17 cellular contexts compared by ENCODE assay signal in genomic region chr12:42125372-42125767, GRCh38. TPM values are rescaled to one million over a fixed set of nuclear protein-coding genes. Genes with fewer than 3 reads are reported as not detected.
DNase-seq lines count a peak whose midpoint lies in the region; ATAC-seq and TF ChIP-seq lines count a peak whose summit lies in the region.
"Had no signal": no experiment of that assay in that cellular context is flagged by ENCODE, and none has a peak within 500 bp of the region (broad histone marks: within the 10 kb centered on the region; RNA-seq: fewer than 3 reads in every experiment).

No MANE protein-coding gene starts in this region.

- H3K4me1 ChIP-seq in endocrine pancreas (ENCODE audit: control insufficient read depth, insufficient read depth, low read length), result peaks cover 11% of the 10 kb centered on the region

- peak overlapping the region; percentile 76 for H3K4me3 ChIP-seq in endocrine pancreas (ENCODE audit: control insufficient read depth, insufficient read depth, low read length)
- H3K4me3 ChIP-seq: breast epithelium, smooth muscle cell had no signal

- no peaks in the 10 kb centered on the region for H3K9me3 Mint-ChIP-seq in natural killer cell
- H3K9me3 Mint-ChIP-seq in natural killer cell treated with Interleukin-12 subunit alpha and Interleukin-12 subunit beta and Interleukin-15 and Interleukin-18, amount 100 ng/mL, for 72 hours, result no peaks in the 10 kb centered on the region
- H3K9me3 Mint-ChIP-seq: activated naive CD4-positive, alpha-beta T cell treated with anti-CD3 and anti-CD28 coated beads, Interleukin-2, amount 50 U/mL, for 72 hours; immature natural killer cell; stimulated activated naive CD8-positive, alpha-beta T cell treated with anti-CD3 and anti-CD28 coated beads, Interleukin-15, Interleukin-2, amounts not matched to agents 100 ng/mL and 50 ng/mL, for 24 hours had no signal

- peak; percentile 32 to 57 (median 57) for ATAC-seq in natural killer cell
- no peak for ATAC-seq in natural killer cell treated with Interleukin-12 subunit alpha and Interleukin-12 subunit beta and Interleukin-15 and Interleukin-18, amount 100 ng/mL, for 72 hours
- no peak for ATAC-seq in GM19035 (IDR thresholded peaks at IDR 0.05; ENCODE audit: unreplicated experiment)
- ATAC-seq: foreskin keratinocyte had no signal

- DNase-seq in natural killer cell (no peak), NAMALWA (ENCODE audit: low spot score) (peak; percentile 15), HK-2 (ENCODE audit: unreplicated experiment) (no peak), NCI-H1930 (lab: John Stamatoyannopoulos, UW) (no peak), middle frontal gyrus (ENCODE audit: extremely low spot score, low spot score) (no peak)
- DNase-seq in natural killer cell treated with Interleukin-12 subunit alpha and Interleukin-12 subunit beta and Interleukin-15 and Interleukin-18, amount 100 ng/mL, for 72 hours (ENCODE audit: low spot score), result no peak
- DNase-seq: Calu3, foreskin keratinocyte, immature natural killer cell, NCI-H1092 treated with DMSO at 0.1 percent for 48 hours, occipital lobe had no signal

- TF ChIP-seq CTCF in natural killer cell (IDR thresholded peaks at IDR 0.05), result no peak

- peaks cover 4 to 19% of the 10 kb centered on the region in 2 donors for H3K4me1 Mint-ChIP-seq in natural killer cell
- peaks cover 17 to 23% of the 10 kb centered on the region in 2 donors for H3K4me1 Mint-ChIP-seq in natural killer cell treated with Interleukin-12 subunit alpha and Interleukin-12 subunit beta and Interleukin-15 and Interleukin-18, amount 100 ng/mL, for 72 hours (ENCODE audit: low read depth in 2 of 2)

- no peaks in the 10 kb centered on the region for H3K36me3 Mint-ChIP-seq in natural killer cell
- H3K36me3 Mint-ChIP-seq in natural killer cell treated with Interleukin-12 subunit alpha and Interleukin-12 subunit beta and Interleukin-15 and Interleukin-18, amount 100 ng/mL, for 72 hours, result no peaks in the 10 kb centered on the region
- H3K36me3 Mint-ChIP-seq: activated naive CD4-positive, alpha-beta T cell treated with anti-CD3 and anti-CD28 coated beads, Interleukin-2, amount 50 U/mL, for 72 hours; immature natural killer cell had no signal

- no peak overlapping the region for H3K9ac ChIP-seq in endocrine pancreas (ENCODE audit: control insufficient read depth, insufficient read depth, low read length)

- H3K27me3 ChIP-seq in endocrine pancreas (ENCODE audit: control insufficient read depth, insufficient read depth, low read length), result no peaks in the 10 kb centered on the region
- H3K27me3 ChIP-seq: breast epithelium, foreskin keratinocyte had no signal

- H3K9me3 ChIP-seq in endocrine pancreas (ENCODE audit: control insufficient read depth, low read length), result no peaks in the 10 kb centered on the region
- H3K9me3 ChIP-seq: breast epithelium had no signal

- no peak overlapping the region for H3K4me3 Mint-ChIP-seq in natural killer cell
- no peak overlapping the region for H3K4me3 Mint-ChIP-seq in natural killer cell treated with Interleukin-12 subunit alpha and Interleukin-12 subunit beta and Interleukin-15 and Interleukin-18, amount 100 ng/mL, for 72 hours
- H3K4me3 Mint-ChIP-seq: immature natural killer cell; stimulated activated naive CD8-positive, alpha-beta T cell treated with anti-CD3 and anti-CD28 coated beads, Interleukin-15, Interleukin-2, amounts not matched to agents 100 ng/mL and 50 ng/mL, for 24 hours had no signal

- no peaks in the 10 kb centered on the region for H3K36me3 ChIP-seq in endocrine pancreas (ENCODE audit: control insufficient read depth, insufficient read depth, low read length)
- H3K36me3 ChIP-seq: breast epithelium had no signal

- no peak overlapping the region for H3K27ac Mint-ChIP-seq in natural killer cell
- no peak overlapping the region for H3K27ac Mint-ChIP-seq in natural killer cell treated with Interleukin-12 subunit alpha and Interleukin-12 subunit beta and Interleukin-15 and Interleukin-18, amount 100 ng/mL, for 72 hours
- H3K27ac Mint-ChIP-seq: activated naive CD4-positive, alpha-beta T cell treated with anti-CD3 and anti-CD28 coated beads, Interleukin-2, amount 50 U/mL, for 72 hours; immature natural killer cell; stimulated activated naive CD8-positive, alpha-beta T cell treated with anti-CD3 and anti-CD28 coated beads, Interleukin-15, Interleukin-2, amounts not matched to agents 100 ng/mL and 50 ng/mL, for 24 hours had no signal

- intact Hi-C loops in natural killer cell (cut with micrococcal nuclease), result no loop called here

- no peaks in the 10 kb centered on the region for H3K27me3 Mint-ChIP-seq in natural killer cell (ENCODE audit: low read depth in 2 of 2)
- no peaks in the 10 kb centered on the region for H3K27me3 Mint-ChIP-seq in natural killer cell treated with Interleukin-12 subunit alpha and Interleukin-12 subunit beta and Interleukin-15 and Interleukin-18, amount 100 ng/mL, for 72 hours
- H3K27me3 Mint-ChIP-seq: stimulated activated naive CD8-positive, alpha-beta T cell treated with anti-CD3 and anti-CD28 coated beads, Interleukin-15, Interleukin-2, amounts not matched to agents 100 ng/mL and 50 ng/mL, for 24 hours had no signal

RNA-seq across cellular contexts. Expression of gene GXYLT1, which starts 19.3 kb away (rescaled TPM):
- 10 to 100 TPM; 12.3 to 13.0 (median 12.7) TPM for total RNA-seq in natural killer cell
- total RNA-seq in natural killer cell treated with Interleukin-12 subunit alpha and Interleukin-12 subunit beta and Interleukin-15 and Interleukin-18, amount 100 ng/mL, for 72 hours, result 10 to 100 TPM; 10.3 to 12.2 TPM

Comparison
In these comparisons a context has a peak if more than half of its experiments do, and no peak if none do; other contexts are left out.
1. ATAC-seq: peak in natural killer cell (3 of 3); none in natural killer cell treated with Interleukin-12 subunit alpha and Interleukin-12 subunit beta and Interleukin-15 and Interleukin-18, amount 100 ng/mL, for 72 hours (0 of 2) and GM19035 (single experiment).